In genomic region chr1:84736445-84736844, GRCh38 we compare ENCODE assay signal across 3 cellular contexts.
TF ChIP-seq lines count a peak whose summit lies in the region.

No MANE protein-coding gene starts in this region.

TF ChIP-seq in SK-N-SH, 30 proteins besides CTCF, POLR2A, EP300 and RAD21 (continued from another document):
- TF ChIP-seq PBX3 (IDR thresholded peaks at IDR 0.05) = no peak
- no peak for TF ChIP-seq MEF2A (IDR thresholded peaks at IDR 0.05; ENCODE audit: borderline replicate concordance, low read depth)
- TF ChIP-seq USF1 (IDR thresholded peaks at IDR 0.05; ENCODE audit: borderline replicate concordance, low read depth) = no peak
- no peak for TF ChIP-seq TEAD4 (IDR thresholded peaks at IDR 0.05; ENCODE audit: borderline replicate concordance, insufficient read depth)
- TF ChIP-seq, protein P1, sequence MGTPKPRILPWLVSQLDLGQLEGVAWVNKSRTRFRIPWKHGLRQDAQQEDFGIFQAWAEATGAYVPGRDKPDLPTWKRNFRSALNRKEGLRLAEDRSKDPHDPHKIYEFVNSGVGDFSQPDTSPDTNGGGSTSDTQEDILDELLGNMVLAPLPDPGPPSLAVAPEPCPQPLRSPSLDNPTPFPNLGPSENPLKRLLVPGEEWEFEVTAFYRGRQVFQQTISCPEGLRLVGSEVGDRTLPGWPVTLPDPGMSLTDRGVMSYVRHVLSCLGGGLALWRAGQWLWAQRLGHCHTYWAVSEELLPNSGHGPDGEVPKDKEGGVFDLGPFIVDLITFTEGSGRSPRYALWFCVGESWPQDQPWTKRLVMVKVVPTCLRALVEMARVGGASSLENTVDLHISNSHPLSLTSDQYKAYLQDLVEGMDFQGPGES (IDR thresholded peaks at IDR 0.05; ENCODE audit: low read depth, low read length) = no peak
- TF ChIP-seq POLR2AphosphoS5 (IDR thresholded peaks at IDR 0.05; ENCODE audit: low read depth, low read length) = no peak
- TF ChIP-seq RXRA (IDR thresholded peaks at IDR 0.05; ENCODE audit: borderline replicate concordance, low read depth) = no peak
- TF ChIP-seq SMC3 (IDR thresholded peaks at IDR 0.05; ENCODE audit: low read depth, low read length) = no peak
- no peak for TF ChIP-seq FOSL2 (IDR thresholded peaks at IDR 0.05; ENCODE audit: borderline replicate concordance, low read depth)
- no peak for TF ChIP-seq GABPA (IDR thresholded peaks at IDR 0.05; ENCODE audit: low read depth)
- no peak for TF ChIP-seq GATA2 (CRISPR knock-in tag; IDR thresholded peaks at IDR 0.05)

TF ChIP-seq in SK-N-SH treated with all-trans-retinoic acid at 6 μM for 48 hours, 23 proteins besides CTCF, POLR2A, EP300 and RAD21:
- TF ChIP-seq PATZ1 (CRISPR knock-in tag; IDR thresholded peaks at IDR 0.05; ENCODE audit: borderline replicate concordance) (no peak), POU6F1 (CRISPR knock-in tag; IDR thresholded peaks at IDR 0.05; ENCODE audit: borderline replicate concordance, low read depth) (no peak), ISL1 (CRISPR knock-in tag; IDR thresholded peaks at IDR 0.05) (no peak), OSR1 (CRISPR knock-in tag; IDR thresholded peaks at IDR 0.05) (no peak), TOX (CRISPR knock-in tag; IDR thresholded peaks at IDR 0.05; ENCODE audit: borderline replicate concordance) (no peak), ZFP30 (CRISPR knock-in tag; IDR thresholded peaks at IDR 0.05) (no peak), SNAI2 (CRISPR knock-in tag; IDR thresholded peaks at IDR 0.05) (no peak), CSDC2 (CRISPR knock-in tag; IDR thresholded peaks at IDR 0.05) (no peak), ARNTL (CRISPR knock-in tag; IDR thresholded peaks at IDR 0.05; ENCODE audit: borderline replicate concordance, low read depth) (no peak), ZNF8 (CRISPR knock-in tag; IDR thresholded peaks at IDR 0.05) (no peak), CSRNP3 (CRISPR knock-in tag; IDR thresholded peaks at IDR 0.05) (no peak), TCF4 (CRISPR knock-in tag; IDR thresholded peaks at IDR 0.05; ENCODE audit: borderline replicate concordance) (no peak)

TF ChIP-seq in IMR-90, 13 proteins besides CTCF, POLR2A, EP300 and RAD21 (continued from another document):
- TF ChIP-seq BHLHE40 (IDR thresholded peaks at IDR 0.05; ENCODE audit: low read depth, low read length) (no peak), FOS (IDR thresholded peaks at IDR 0.05; ENCODE audit: low read depth, low read length) (no peak), RFX5 (IDR thresholded peaks at IDR 0.05; ENCODE audit: low read depth, low read length) (no peak), SMC3 (IDR thresholded peaks at IDR 0.05; ENCODE audit: low read depth, low read length) (no peak), RCOR1 (IDR thresholded peaks at IDR 0.05; ENCODE audit: insufficient replicate concordance, low read length) (no peak), CEBPB (IDR thresholded peaks at IDR 0.05; ENCODE audit: low read depth, low read length) (no peak)
